Comparison of ENCODE assay signal across 8 cellular contexts in the genomic region with DNA sequence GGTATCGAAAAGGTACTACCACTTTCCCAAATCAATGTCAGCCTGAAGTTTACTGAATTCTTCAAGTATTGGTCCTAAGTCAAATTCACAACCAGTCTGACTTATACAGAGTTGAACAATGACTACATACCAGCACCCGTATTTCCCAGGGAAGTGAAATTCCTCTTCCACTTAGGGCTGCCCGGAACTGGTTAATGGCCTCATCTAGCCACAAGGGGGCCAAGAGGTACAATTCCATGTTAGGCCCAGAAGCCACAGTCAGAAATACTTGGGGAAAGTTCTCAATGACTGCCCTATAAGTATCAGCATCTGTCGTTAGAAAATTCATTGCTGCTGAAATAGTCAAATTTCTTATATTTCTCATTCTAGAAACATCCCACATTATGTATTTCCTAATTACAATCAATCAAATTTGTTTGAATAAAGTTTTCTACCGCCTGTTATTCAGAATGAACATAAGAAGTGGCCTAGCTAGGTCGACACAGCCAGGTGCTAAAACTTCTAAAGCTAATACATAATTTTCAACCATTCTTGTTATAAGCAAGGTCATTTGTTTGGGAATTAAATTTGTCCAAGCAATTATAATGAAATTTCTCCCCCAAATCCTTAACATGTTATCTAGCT. TPM values are rescaled to one million over a fixed set of nuclear protein-coding genes. Genes with fewer than 3 reads are reported as not detected.
A peak's percentile ranks its signal among the peaks of the same experiment; 100 is the strongest.
DNase-seq lines count a peak whose midpoint lies in the region; ATAC-seq, FAIRE-seq and TF ChIP-seq lines count a peak whose summit lies in the region.

No MANE protein-coding gene starts in this region.

- H3K36me3 Mint-ChIP-seq in activated CD4-positive, alpha-beta memory T cell treated with anti-CD3 and anti-CD28 coated beads, Interleukin-2, amount 10 ng/mL, durations not matched to agents 7 days and 5 days (ENCODE audit: low read depth) = peaks cover 4% of the 10 kb centered on the region
- peaks cover 5% of the 10 kb centered on the region for H3K36me3 Mint-ChIP-seq in activated CD4-positive, alpha-beta T cell treated with anti-CD3 and anti-CD28 coated beads, Interleukin-2, amount 10 ng/mL, durations not matched to agents 7 days and 5 days (ENCODE audit: low read depth)

- H3K4me3 Mint-ChIP-seq in activated CD4-positive, alpha-beta memory T cell treated with anti-CD3 and anti-CD28 coated beads, Interleukin-2, amount 10 ng/mL, durations not matched to agents 7 days and 5 days = no peak overlapping the region
- no peak overlapping the region for H3K4me3 Mint-ChIP-seq in activated CD4-positive, alpha-beta T cell treated with anti-CD3 and anti-CD28 coated beads, Interleukin-2, amount 10 ng/mL, durations not matched to agents 7 days and 5 days

- FAIRE-seq in H54 (lab: Jason Lieb, UNC) = peak; percentile 27

- POLR2A ChIA-PET in activated CD4-positive, alpha-beta memory T cell treated with anti-CD3 and anti-CD28 coated beads, Interleukin-2, amount 10 ng/mL, durations not matched to agents 7 days and 5 days (lab: Charles Lee) = no interaction called here
- POLR2A ChIA-PET in activated CD4-positive, alpha-beta T cell treated with anti-CD3 and anti-CD28 coated beads, Interleukin-2, amount 10 ng/mL, durations not matched to agents 7 days and 5 days (lab: Charles Lee) = no interaction called here

- H3K27ac ChIP-seq in coronary artery = no peak overlapping the region

- TF ChIP-seq POLR2A in H54 (IDR thresholded peaks at IDR 0.05; ENCODE audit: low read depth, low read length) = no peak

- CTCF ChIA-PET in activated CD4-positive, alpha-beta memory T cell treated with anti-CD3 and anti-CD28 coated beads, Interleukin-2, amount 10 ng/mL, durations not matched to agents 7 days and 5 days (lab: Charles Lee) = no interaction called here
- CTCF ChIA-PET in activated CD4-positive, alpha-beta T cell treated with anti-CD3 and anti-CD28 coated beads, Interleukin-2, amount 10 ng/mL, durations not matched to agents 7 days and 5 days (lab: Charles Lee) = interaction anchor here (1.2 kb wide), 1 partner anchor 11 kb away, joined by 3 read pairs; no protein-coding TSS in a partner anchor

- H3K27me3 Mint-ChIP-seq in activated CD4-positive, alpha-beta memory T cell treated with anti-CD3 and anti-CD28 coated beads, Interleukin-2, amount 10 ng/mL, durations not matched to agents 7 days and 5 days = peaks cover 30% of the 10 kb centered on the region
- H3K27me3 Mint-ChIP-seq in activated CD4-positive, alpha-beta T cell treated with anti-CD3 and anti-CD28 coated beads, Interleukin-2, amount 10 ng/mL, durations not matched to agents 7 days and 5 days = peaks cover 31% of the 10 kb centered on the region

- ATAC-seq in HG03457 (IDR thresholded peaks at IDR 0.05; ENCODE audit: unreplicated experiment) = no peak

- H3K4me3 ChIP-seq in coronary artery = no peak overlapping the region

- TF ChIP-seq CTCF in coronary artery (IDR thresholded peaks at IDR 0.05) = peak; percentile 56

- H3K4me1 Mint-ChIP-seq in activated CD4-positive, alpha-beta memory T cell treated with anti-CD3 and anti-CD28 coated beads, Interleukin-2, amount 10 ng/mL, durations not matched to agents 7 days and 5 days = peaks cover 20% of the 10 kb centered on the region
- H3K4me1 Mint-ChIP-seq in activated CD4-positive, alpha-beta T cell treated with anti-CD3 and anti-CD28 coated beads, Interleukin-2, amount 10 ng/mL, durations not matched to agents 7 days and 5 days = peaks cover 16% of the 10 kb centered on the region

- peaks cover 2% of the 10 kb centered on the region for H3K9me3 Mint-ChIP-seq in activated CD4-positive, alpha-beta memory T cell treated with anti-CD3 and anti-CD28 coated beads, Interleukin-2, amount 10 ng/mL, durations not matched to agents 7 days and 5 days
- H3K9me3 Mint-ChIP-seq in activated CD4-positive, alpha-beta T cell treated with anti-CD3 and anti-CD28 coated beads, Interleukin-2, amount 10 ng/mL, durations not matched to agents 7 days and 5 days = no peaks in the 10 kb centered on the region

- DNase-seq in CD1c-positive myeloid dendritic cell (ENCODE audit: extremely low spot score) = peak; percentile 26
- no peak for DNase-seq in H54 (ENCODE audit: insufficient read length, low spot score)
- DNase-seq in NCI-H748 treated with DMSO at 0.1 percent for 48 hours (lab: John Stamatoyannopoulos, UW) = peak; percentile 3
- DNase-seq in coronary artery (ENCODE audit: low spot score) = no peak
- DNase-seq in midbrain (lab: John Stamatoyannopoulos, UW) = peak; percentile 31
- DNase-seq in activated CD4-positive, alpha-beta memory T cell treated with anti-CD3 and anti-CD28 coated beads, Interleukin-2, amount 10 ng/mL, durations not matched to agents 7 days and 5 days = no peak
- DNase-seq in activated CD4-positive, alpha-beta T cell treated with anti-CD3 and anti-CD28 coated beads, Interleukin-2, amount 10 ng/mL, durations not matched to agents 7 days and 5 days = no peak

- H3K27ac Mint-ChIP-seq in activated CD4-positive, alpha-beta memory T cell treated with anti-CD3 and anti-CD28 coated beads, Interleukin-2, amount 10 ng/mL, durations not matched to agents 7 days and 5 days = no peak overlapping the region
- no peak overlapping the region for H3K27ac Mint-ChIP-seq in activated CD4-positive, alpha-beta T cell treated with anti-CD3 and anti-CD28 coated beads, Interleukin-2, amount 10 ng/mL, durations not matched to agents 7 days and 5 days

RNA-seq across cellular contexts. Expression of a gene that starts 5.6 kb away (rescaled TPM):
- not detected for total RNA-seq in activated CD4-positive, alpha-beta memory T cell treated with anti-CD3 and anti-CD28 coated beads, Interleukin-2, amount 10 ng/mL, durations not matched to agents 7 days and 5 days
- total RNA-seq in activated CD4-positive, alpha-beta T cell treated with anti-CD3 and anti-CD28 coated beads, Interleukin-2, amount 10 ng/mL, durations not matched to agents 7 days and 5 days = not detected

Comparison
In these comparisons a context has a peak if more than half of its experiments do, and no peak if none do; other contexts are left out.
1. DNase-seq: peak in CD1c-positive myeloid dendritic cell (single experiment), NCI-H748 treated with DMSO at 0.1 percent for 48 hours (single experiment) and midbrain (single experiment); none in H54 (single experiment), coronary artery (single experiment), activated CD4-positive, alpha-beta memory T cell treated with anti-CD3 and anti-CD28 coated beads, Interleukin-2, amount 10 ng/mL, durations not matched to agents 7 days and 5 days (single experiment) and activated CD4-positive, alpha-beta T cell treated with anti-CD3 and anti-CD28 coated beads, Interleukin-2, amount 10 ng/mL, durations not matched to agents 7 days and 5 days (single experiment).